Comparison of ENCODE assay signal across 1 cellular context in genomic region chr16:66511615-66512500, GRCh38.
TF ChIP-seq lines count a peak whose summit lies in the region.

No MANE protein-coding gene starts in this region.

TF ChIP-seq in K562, 482 proteins besides CTCF, POLR2A, EP300 and RAD21 (continued from another document and continues in another):
- TF ChIP-seq FOXP4 (CRISPR knock-in tag; IDR thresholded peaks at IDR 0.05; ENCODE audit: borderline replicate concordance) (no peak), NFIC (IDR thresholded peaks at IDR 0.05) (peak; percentile 53), RBM39 (optimal IDR thresholded peaks at IDR 0.05; ENCODE audit: low read depth, low read length) (no peak), ZNF133 (CRISPR knock-in tag; IDR thresholded peaks at IDR 0.05) (no peak), YBX1 (IDR thresholded peaks at IDR 0.05) (no peak), HDAC2 (IDR thresholded peaks at IDR 0.05) (no peak), ZNF79 (CRISPR knock-in tag; IDR thresholded peaks at IDR 0.05; ENCODE audit: low read depth) (no peak), BRD4 (IDR thresholded peaks at IDR 0.05) (no peak), L3MBTL2 (IDR thresholded peaks at IDR 0.05) (no peak), RBFOX2 (IDR thresholded peaks at IDR 0.05; ENCODE audit: low read depth, low read length) (no peak), ZNF444 (CRISPR knock-in tag; IDR thresholded peaks at IDR 0.05) (no peak), FOXJ2 (tag; IDR thresholded peaks at IDR 0.05) (no peak), NCOA2 (IDR thresholded peaks at IDR 0.05; ENCODE audit: partially characterized antibody in 2 of 2) (no peak), POLR2AphosphoS5 (IDR thresholded peaks at IDR 0.05; ENCODE audit: control insufficient read depth, insufficient read depth, low read depth, low read length) (0 out of 2 replicates have a peak, but pooled peaks have one; percentile 32), TCF3 (CRISPR knock-in tag; IDR thresholded peaks at IDR 0.05) (peak; percentile 71), TFE3 (CRISPR knock-in tag; IDR thresholded peaks at IDR 0.05) (no peak), DACH1 (IDR thresholded peaks at IDR 0.05; ENCODE audit: partially characterized antibody) (peak; percentile 16), ZNF175 (CRISPR knock-in tag; IDR thresholded peaks at IDR 0.05; ENCODE audit: low read depth) (no peak), CBX3 (IDR thresholded peaks at IDR 0.05; ENCODE audit: borderline replicate concordance in 1 of 2, low read length in 2 of 2) (peak in 1 of 2 experiments; percentile 20; a peak in 1 of 3 replicates), MLLT1 (IDR thresholded peaks at IDR 0.05) (no peak), ZNF174 (CRISPR knock-in tag; IDR thresholded peaks at IDR 0.05) (no peak), EWSR1 (IDR thresholded peaks at IDR 0.05; ENCODE audit: borderline replicate concordance, low read depth, partially characterized antibody) (no peak), HIVEP1 (CRISPR knock-in tag; IDR thresholded peaks at IDR 0.05) (no peak), C11orf30 (IDR thresholded peaks at IDR 0.05; ENCODE audit: low read depth) (peak; percentile 12), RFX1 (IDR thresholded peaks at IDR 0.05) (no peak), CBFB (CRISPR knock-in tag; IDR thresholded peaks at IDR 0.05) (no peak), FOXA3 (CRISPR knock-in tag; conservative IDR thresholded peaks at IDR 0.05 in 1 of 2, IDR thresholded peaks at IDR 0.05 in 1 of 2) (no peak), NR2C2 (CRISPR knock-in tag; IDR thresholded peaks at IDR 0.05) (no peak), NR2C2 (tag; IDR thresholded peaks at IDR 0.05) (0 out of 2 replicates have a peak, but pooled peaks have one; percentile 16), ARID1B (IDR thresholded peaks at IDR 0.05) (peak; percentile 45), RBM15 (IDR thresholded peaks at IDR 0.05; ENCODE audit: insufficient read depth, low read length) (no peak), ZNF785 (CRISPR knock-in tag; IDR thresholded peaks at IDR 0.05) (no peak), ZNF77 (CRISPR knock-in tag; IDR thresholded peaks at IDR 0.05) (no peak), IRF1 (CRISPR knock-in tag; IDR thresholded peaks at IDR 0.05; ENCODE audit: borderline replicate concordance) (no peak), ZNF384 (IDR thresholded peaks at IDR 0.05; ENCODE audit: low read depth, low read length) (no peak), MAFG (tag; conservative IDR thresholded peaks at IDR 0.05) (0 out of 2 replicates have a peak, but pooled peaks have one; percentile 35), NR0B1 (IDR thresholded peaks at IDR 0.05; ENCODE audit: partially characterized antibody) (no peak), SMARCB1 (IDR thresholded peaks at IDR 0.05; ENCODE audit: insufficient read length, low read depth) (no peak), PYGO2 (tag; IDR thresholded peaks at IDR 0.05) (no peak), RNF219 (CRISPR knock-in tag; IDR thresholded peaks at IDR 0.05) (no peak), CBFA2T3 (IDR thresholded peaks at IDR 0.05) (peak; percentile 89), BACH1 (tag; IDR thresholded peaks at IDR 0.05) (no peak), CTCFL (IDR thresholded peaks at IDR 0.05; ENCODE audit: borderline replicate concordance, insufficient read depth, low read depth, low read length, poor library complexity, severe bottlenecking) (no peak), DIDO1 (tag; IDR thresholded peaks at IDR 0.05; ENCODE audit: low read depth) (no peak), LARP7 (IDR thresholded peaks at IDR 0.05) (no peak), ZNF707 (CRISPR knock-in tag; conservative IDR thresholded peaks at IDR 0.05) (no peak), USF2 (CRISPR knock-in tag; IDR thresholded peaks at IDR 0.05) (no peak), NCOA6 (IDR thresholded peaks at IDR 0.05) (no peak), NONO (IDR thresholded peaks at IDR 0.05; ENCODE audit: low read depth in 2 of 2, low read length in 1 of 2) (no peak), ZBTB34 (CRISPR knock-in tag; IDR thresholded peaks at IDR 0.05) (no peak), KDM1A (IDR thresholded peaks at IDR 0.05) (no peak), CHAMP1 (IDR thresholded peaks at IDR 0.05) (no peak), CREB3 (tag; conservative IDR thresholded peaks at IDR 0.05; ENCODE audit: low read depth) (no peak)
